In the genomic region with DNA sequence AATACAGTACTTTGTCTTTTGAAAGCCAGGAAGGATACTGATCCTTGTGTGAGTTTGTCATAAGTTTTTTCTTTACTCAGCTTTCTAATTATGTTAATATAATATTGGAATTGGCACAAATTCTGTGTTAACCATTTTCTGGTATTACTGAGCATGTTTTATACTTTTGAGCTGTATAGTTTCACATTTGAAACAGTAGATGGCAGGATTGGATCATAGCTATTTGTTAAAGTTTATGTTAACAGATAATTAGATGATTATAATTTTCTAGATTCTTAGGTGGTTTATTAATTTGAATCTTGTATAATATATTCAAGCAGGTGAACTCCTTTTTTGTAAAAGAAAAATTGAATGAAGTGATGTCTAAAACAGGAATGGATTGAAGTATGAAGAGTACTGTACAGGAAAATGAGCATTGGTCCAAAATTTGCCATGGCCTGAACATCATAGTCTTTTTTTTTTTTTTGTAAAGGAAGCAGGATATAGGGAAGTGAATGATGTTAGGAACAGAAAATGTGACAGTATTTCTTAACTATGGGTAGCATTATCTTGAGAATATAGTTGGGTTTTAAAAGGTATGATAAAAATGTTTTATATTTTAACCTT, we compare ENCODE assay signal across 9 cellular contexts.
DNase-seq lines count a peak whose midpoint lies in the region; ATAC-seq and TF ChIP-seq lines count a peak whose summit lies in the region.
"Had no signal": no experiment of that assay in that cellular context is flagged by ENCODE, and none has a peak within 500 bp of the region (broad histone marks: within the 10 kb centered on the region; RNA-seq: fewer than 3 reads in every experiment).

No MANE protein-coding gene starts in this region.

- TF ChIP-seq CTCF in DND-41 (IDR thresholded peaks at IDR 0.05; ENCODE audit: borderline replicate concordance, extremely low read depth, low read length, poor library complexity, severe bottlenecking) = peak; percentile 66
- TF ChIP-seq CTCF in astrocyte of the spinal cord (IDR thresholded peaks at IDR 0.05; ENCODE audit: low read depth, low read length) = peak; percentile 49

- H2AFZ ChIP-seq in DND-41 (ENCODE audit: low read depth, low read length) = no peak overlapping the region

- H3K4me3 ChIP-seq in DND-41 (ENCODE audit: low read depth in 1 of 2, low read length in 2 of 2) = no peak overlapping the region
- H3K4me3 ChIP-seq in astrocyte of the spinal cord (ENCODE audit: low read depth, low read length) = no peak overlapping the region
- H3K4me3 ChIP-seq: SJCRH30 had no signal

- no peak overlapping the region for H3K4me2 ChIP-seq in DND-41 (ENCODE audit: insufficient read depth, low read length)

- H3K27me3 Mint-ChIP-seq in stimulated activated naive B cell treated with anti-CD40 and anti-IgM and Interleukin-4, amounts not matched to agents 10 μg/mL and 1 μg/mL and 100 μg/mL, for 72 hours = no peaks in the 10 kb centered on the region

- no peak overlapping the region for H3K27ac ChIP-seq in DND-41 (ENCODE audit: low read length)
- H3K27ac ChIP-seq: SJCRH30 had no signal

- H3K9me3 Mint-ChIP-seq in stimulated activated naive B cell treated with anti-CD40 and anti-IgM and Interleukin-4, amounts not matched to agents 10 μg/mL and 1 μg/mL and 100 μg/mL, for 72 hours = no peaks in the 10 kb centered on the region

- no peaks in the 10 kb centered on the region for H3K4me1 Mint-ChIP-seq in stimulated activated naive B cell treated with anti-CD40 and anti-IgM and Interleukin-4, amounts not matched to agents 10 μg/mL and 1 μg/mL and 100 μg/mL, for 72 hours

- in situ Hi-C loops in astrocyte of the spinal cord (cut with HindIII; ENCODE audit: low sequenced_read_pairs) = no loop called here

- peaks cover 11% of the 10 kb centered on the region; the same call in 1 of the 2 replicates for H3K36me3 ChIP-seq in DND-41 (ENCODE audit: insufficient read depth, low read length)
- H3K36me3 ChIP-seq: SJCRH30 had no signal

- no peaks in the 10 kb centered on the region for H3K9me3 ChIP-seq in DND-41 (ENCODE audit: insufficient read depth, low read length, severe bottlenecking)
- H3K9me3 ChIP-seq: SJCRH30 had no signal

- H3K4me1 ChIP-seq in DND-41 (ENCODE audit: insufficient read depth, low read length) = no peaks in the 10 kb centered on the region
- H3K4me1 ChIP-seq: SJCRH30 had no signal

- no peak overlapping the region for H3K9ac ChIP-seq in DND-41 (ENCODE audit: low read depth, low read length)

- H3K4me3 Mint-ChIP-seq in stimulated activated naive B cell treated with anti-CD40 and anti-IgM and Interleukin-4, amounts not matched to agents 10 μg/mL and 1 μg/mL and 100 μg/mL, for 72 hours = no peak overlapping the region

- no peaks in the 10 kb centered on the region for H3K36me3 Mint-ChIP-seq in stimulated activated naive B cell treated with anti-CD40 and anti-IgM and Interleukin-4, amounts not matched to agents 10 μg/mL and 1 μg/mL and 100 μg/mL, for 72 hours

- H4K20me1 ChIP-seq in DND-41 (ENCODE audit: insufficient read depth, low read length) = no peaks in the 10 kb centered on the region

- H3K27me3 ChIP-seq in DND-41 (ENCODE audit: insufficient read depth, low read length, poor library complexity) = no peaks in the 10 kb centered on the region
- H3K27me3 ChIP-seq: SJCRH30 had no signal

- no peak for TF ChIP-seq EP300 in Ishikawa (IDR thresholded peaks at IDR 0.05; ENCODE audit: borderline replicate concordance)

- no peak overlapping the region for H3K27ac Mint-ChIP-seq in stimulated activated naive B cell treated with anti-CD40 and anti-IgM and Interleukin-4, amounts not matched to agents 10 μg/mL and 1 μg/mL and 100 μg/mL, for 72 hours

- no peak for DNase-seq in DND-41
- peak; percentile 10 for DNase-seq in astrocyte of the spinal cord (ENCODE audit: low read depth, low spot score)
- peak; percentile 23 for DNase-seq in midbrain (lab: John Stamatoyannopoulos, UW)
- no peak for DNase-seq in GOT3 (lab: John Stamatoyannopoulos, UW)
- no peak for DNase-seq in stimulated activated naive B cell treated with anti-CD40 and anti-IgM and Interleukin-4, amounts not matched to agents 10 μg/mL and 1 μg/mL and 100 μg/mL, for 72 hours
- no peak for DNase-seq in cortex of kidney (lab: John Stamatoyannopoulos, UW)

- ATAC-seq in DND-41 (ENCODE audit: insufficient read depth, low read depth) = peak; percentile 45; the same call in 1 of the 3 replicates
- no peak for ATAC-seq in stimulated activated naive B cell treated with anti-CD40 and anti-IgM and Interleukin-4, amounts not matched to agents 10 μg/mL and 1 μg/mL and 100 μg/mL, for 72 hours (replicated peaks)
- no peak for ATAC-seq in GM18909 (IDR thresholded peaks at IDR 0.05; ENCODE audit: poor library complexity, unreplicated experiment)

- TF ChIP-seq RAD21 in Ishikawa (IDR thresholded peaks at IDR 0.05; ENCODE audit: low read depth) = peak; percentile 54

- H3K79me2 ChIP-seq in DND-41 (ENCODE audit: insufficient read depth, low read length) = no peaks in the 10 kb centered on the region

TF ChIP-seq in Ishikawa, 13 proteins besides CTCF, POLR2A, EP300 and RAD21:
- no peak for TF ChIP-seq REST (IDR thresholded peaks at IDR 0.05; ENCODE audit: low read depth)

Comparison
In these comparisons a context has a peak if more than half of its experiments do, and no peak if none do; other contexts are left out.
1. DNase-seq: peak in astrocyte of the spinal cord (single experiment) and midbrain (single experiment); none in DND-41 (single experiment), GOT3 (single experiment), stimulated activated naive B cell treated with anti-CD40 and anti-IgM and Interleukin-4, amounts not matched to agents 10 μg/mL and 1 μg/mL and 100 μg/mL, for 72 hours (single experiment) and cortex of kidney (single experiment).